8 cellular contexts compared by ENCODE assay signal in genomic region chr5:10250804-10251276, GRCh38. TPM values are rescaled to one million over a fixed set of nuclear protein-coding genes. Genes with fewer than 3 reads are reported as not detected.
DNase-seq lines count a peak whose midpoint lies in the region; ATAC-seq and TF ChIP-seq lines count a peak whose summit lies in the region.

No MANE protein-coding gene starts in this region.

- H3K9ac ChIP-seq in H9 (ENCODE audit: extremely low read depth, insufficient read length, low read length) (peak overlapping the region; percentile 95), muscle layer of colon (ENCODE audit: low read length) (peak overlapping the region; percentile 92)

- no peaks in the 10 kb centered on the region for H3K9me3 Mint-ChIP-seq in H9

- peaks cover 12% of the 10 kb centered on the region for H3K23me2 ChIP-seq in H9 (ENCODE audit: insufficient read length, low read depth, low read length, poor library complexity, severe bottlenecking)

- no peak overlapping the region for H2BK120ac ChIP-seq in H9 (ENCODE audit: low read depth, low read length, poor library complexity, severe bottlenecking)

- peak overlapping the region; percentile 95 for H3K14ac ChIP-seq in H9 (ENCODE audit: insufficient read depth, low read length)

- H4K5ac ChIP-seq in H9 (ENCODE audit: insufficient read length, low read depth, low read length): no peak overlapping the region

- no peak overlapping the region for H3K56ac ChIP-seq in H9 (ENCODE audit: insufficient read length, low read depth, low read length)

- peaks cover 30% of the 10 kb centered on the region for H4K20me1 ChIP-seq in DOHH2 (ENCODE audit: control insufficient read depth, insufficient read depth, low read depth, low read length)
- H4K20me1 ChIP-seq in H9 (ENCODE audit: control insufficient read depth, insufficient read depth, insufficient read length): no peaks in the 10 kb centered on the region

- no peak overlapping the region for H2BK12ac ChIP-seq in H9 (ENCODE audit: insufficient read length, low read depth, low read length)

- no peak overlapping the region for H4K91ac ChIP-seq in H9 (ENCODE audit: insufficient read length, low read depth, low read length)

- no peaks in the 10 kb centered on the region; the same call in 1 of the 2 replicates for H3K27me3 Mint-ChIP-seq in H9 (ENCODE audit: low read depth)

- H3K27me3 ChIP-seq in DOHH2 (ENCODE audit: control insufficient read depth, low read length): no peaks in the 10 kb centered on the region
- H3K27me3 ChIP-seq in H9 (ENCODE audit: insufficient read depth, low read length): no peaks in the 10 kb centered on the region
- H3K27me3 ChIP-seq in muscle layer of colon (ENCODE audit: control insufficient read depth in 1 of 2, insufficient read depth in 2 of 2, low read length in 2 of 2): no peaks in the 10 kb centered on the region

- H3K4ac ChIP-seq in H9 (ENCODE audit: low read depth, low read length): no peak overlapping the region

- no peak overlapping the region for H2AK5ac ChIP-seq in H9 (ENCODE audit: insufficient read length, low read length)

- H3K36me3 Mint-ChIP-seq in H9 (ENCODE audit: insufficient read depth in 1 of 3, low read depth in 3 of 3): peaks cover 30 to 46% (median 33%) of the 10 kb centered on the region in 3 experiments

- peaks cover 27% of the 10 kb centered on the region for H3K4me1 ChIP-seq in DOHH2 (ENCODE audit: control insufficient read depth, low read length)
- peaks cover 4% of the 10 kb centered on the region; the same call in 1 of the 2 replicates for H3K4me1 ChIP-seq in H9 (ENCODE audit: insufficient read depth, low read length)
- peaks cover 20% of the 10 kb centered on the region for H3K4me1 ChIP-seq in muscle layer of colon (ENCODE audit: insufficient read depth, low read length)

- TF ChIP-seq CTCF in DOHH2 (IDR thresholded peaks at IDR 0.05; ENCODE audit: low read depth, low read length, poor library complexity, severe bottlenecking) (no peak), H9 (conservative IDR thresholded peaks at IDR 0.05) (no peak), choroid plexus epithelial cell (conservative IDR thresholded peaks at IDR 0.05; ENCODE audit: low read depth, low read length) (no peak)

- no peak overlapping the region for H2BK5ac ChIP-seq in H9 (ENCODE audit: insufficient read length, low read length)

- no peak overlapping the region for H4K8ac ChIP-seq in H9 (replicated peaks; ENCODE audit: insufficient read length, low read depth, low read length)

- H2BK20ac ChIP-seq in H9 (ENCODE audit: low read depth, low read length, poor library complexity, severe bottlenecking): no peak overlapping the region

- DNase-seq in H9 (no peak), OCI-M1 (lab: John Stamatoyannopoulos, UW) (peak; percentile 48), choroid plexus epithelial cell (ENCODE audit: low read depth) (peak; percentile 55), ureter (ENCODE audit: low spot score) (no peak)
- DNase-seq in effector CD8-positive, alpha-beta T cell (lab: John Stamatoyannopoulos, UW): no peak

- H3K9me3 ChIP-seq in DOHH2 (ENCODE audit: control insufficient read depth, insufficient read depth, low read length) (no peaks in the 10 kb centered on the region), H9 (ENCODE audit: control insufficient read depth, low read depth, low read length) (no peaks in the 10 kb centered on the region), muscle layer of colon (ENCODE audit: low read length) (no peaks in the 10 kb centered on the region)

- H3K4me1 Mint-ChIP-seq in H9: peaks cover 24 to 26% of the 10 kb centered on the region in 2 experiments

- H3K4me3 ChIP-seq in DOHH2 (ENCODE audit: low read length) (peak overlapping the region; percentile 97), choroid plexus epithelial cell (ENCODE audit: low read depth, low read length) (peak overlapping the region; percentile 98), muscle layer of colon (ENCODE audit: low read depth in 1 of 2, low read length in 2 of 2) (peak overlapping the region; percentile 84 to 97)

- H3F3A ChIP-seq in DOHH2 (ENCODE audit: control insufficient read depth, insufficient read depth): no peaks in the 10 kb centered on the region

- no CpG with 5 or more reads among the region's 21 CpGs for WGBS in H9 (ENCODE audit: extremely low coverage, insufficient read length, low lambda C conversion rate)

- no peaks in the 10 kb centered on the region for H3K9me2 ChIP-seq in DOHH2 (replicated peaks; ENCODE audit: control insufficient read depth, low read length)

- H2AFZ ChIP-seq in H9 (ENCODE audit: low read length): no peak overlapping the region

- no peak for ATAC-seq in HG03442 (IDR thresholded peaks at IDR 0.05; ENCODE audit: unreplicated experiment)

- H3K4me2 ChIP-seq in DOHH2 (ENCODE audit: low read length) (peak overlapping the region; percentile 86), H9 (ENCODE audit: insufficient read depth, insufficient read length, low read length) (peak overlapping the region; percentile 83)

- H2BK15ac ChIP-seq in H9 (ENCODE audit: low read depth, low read length): no peak overlapping the region

- peak overlapping the region; percentile 95 to 96 for H3K4me3 Mint-ChIP-seq in H9

- H3K36me3 ChIP-seq in DOHH2 (ENCODE audit: control insufficient read depth, low read length) (peaks cover 57% of the 10 kb centered on the region), muscle layer of colon (ENCODE audit: insufficient read depth, low read length) (peaks cover 19% of the 10 kb centered on the region)

- H3T11ph ChIP-seq in H9 (ENCODE audit: low read length): no peak overlapping the region

- no peak overlapping the region for H3K23ac ChIP-seq in H9 (ENCODE audit: insufficient read length, low read depth, low read length)

- H3K27ac ChIP-seq in DOHH2 (ENCODE audit: low read depth, low read length) (peak overlapping the region; percentile 81), H9 (ENCODE audit: insufficient read length, low read depth, low read length) (no peak overlapping the region), muscle layer of colon (ENCODE audit: low read depth, low read length) (peak overlapping the region; percentile 98)

- H3K79me1 ChIP-seq in H9 (ENCODE audit: insufficient read depth, low read depth, low read length, poor library complexity, severe bottlenecking): peaks cover 4% of the 10 kb centered on the region

- peak overlapping the region; percentile 15 to 95 (median 91); a peak in 6 of 7 replicates for H3K27ac Mint-ChIP-seq in H9

- H3K79me2 ChIP-seq in DOHH2 (ENCODE audit: control insufficient read depth, low read length) (peaks cover 96% of the 10 kb centered on the region), H9 (ENCODE audit: insufficient read depth, low read length) (peaks cover 39% of the 10 kb centered on the region)

- no peak overlapping the region for H3K18ac ChIP-seq in H9 (ENCODE audit: insufficient read length, low read depth, low read length)

RNA-seq across cellular contexts. Expression of gene CCT5, which starts 0.8 kb away (rescaled TPM):
- total RNA-seq in H9 (2021): 530 and 532 TPM in 2 replicates
- total RNA-seq in ureter: 158 TPM

RNA-seq across cellular contexts. Expression of gene ATPSCKMT, which starts 1.2 kb away (rescaled TPM):
- total RNA-seq in H9 (2021) (10.5 and 11.0 TPM in 2 replicates), ureter (27.4 TPM)

RNA-seq across cellular contexts. Expression of gene CMBL, which starts 56.9 kb away (rescaled TPM):
- 12.2 and 12.6 TPM in 2 replicates for total RNA-seq in H9 (2021)
- 20.7 TPM for total RNA-seq in ureter

Comparison
In these comparisons a context has a peak if more than half of its experiments do, and no peak if none do; other contexts are left out.
1. DNase-seq: peak in OCI-M1 (single experiment) and choroid plexus epithelial cell (single experiment); none in H9 (single experiment), effector CD8-positive, alpha-beta T cell (single experiment) and ureter (single experiment).
2. Peak in every context shown above with its lines, with median percentiles within 50 percentile points of each other: H3K4me3 ChIP-seq.